In genomic region chr4:48225368-48226141, GRCh38 we compare ENCODE assay signal across 1 cellular context.
TF ChIP-seq lines count a peak whose summit lies in the region.

No MANE protein-coding gene starts in this region.

TF ChIP-seq in GM12878, 131 proteins besides CTCF, POLR2A, EP300 and RAD21 (continued from another document):
- no peak for TF ChIP-seq HSF1 (IDR thresholded peaks at IDR 0.05; ENCODE audit: low read depth, low read length)
- TF ChIP-seq ASH2L (IDR thresholded peaks at IDR 0.05; ENCODE audit: borderline replicate concordance, low read depth) = no peak
- no peak for TF ChIP-seq ZZZ3 (IDR thresholded peaks at IDR 0.05; ENCODE audit: control insufficient read depth, insufficient read length, low read depth)
TF ChIP-seq in GM12878: peak in this region for 0.
